In genomic region chr4:94208268-94208667, GRCh38 we compare ENCODE assay signal across 8 cellular contexts. TPM values are rescaled to one million over a fixed set of nuclear protein-coding genes. Genes with fewer than 3 reads are reported as not detected.
DNase-seq lines count a peak whose midpoint lies in the region; ATAC-seq, FAIRE-seq and TF ChIP-seq lines count a peak whose summit lies in the region.

No MANE protein-coding gene starts in this region.

- H3K9me3 ChIP-seq in Peyer's patch (no peaks in the 10 kb centered on the region), esophagus squamous epithelium (no peaks in the 10 kb centered on the region), psoas muscle (no peaks in the 10 kb centered on the region)

- H3K36me3 ChIP-seq in Peyer's patch (peaks cover 0 to 16% (median 0%) of the 10 kb centered on the region in 3 donors), esophagus squamous epithelium (peaks cover 0 to 36% (median 6%) of the 10 kb centered on the region in 3 donors), psoas muscle (ENCODE audit: insufficient read depth in 1 of 2, low read depth in 1 of 2) (peaks cover 0 to 48% of the 10 kb centered on the region in 2 donors)

- ATAC-seq in psoas muscle = peak in 1 of 4 donors; percentile 2
- no peak for ATAC-seq in GM21528 (IDR thresholded peaks at IDR 0.05; ENCODE audit: low FRiP score, unreplicated experiment)

- H3K27ac ChIP-seq in Peyer's patch (peak overlapping the region; percentile 73 to 91 (median 84)), esophagus squamous epithelium (peak overlapping the region; percentile 86 to 94 (median 90)), psoas muscle (peak overlapping the region; percentile 96)

- DNase-seq in GM12891 (ENCODE audit: insufficient read length, low spot score) = no peak
- no peak for DNase-seq in Peyer's patch
- no peak for DNase-seq in esophagus squamous epithelium (lab: John Stamatoyannopoulos, UW)
- no peak for DNase-seq in psoas muscle
- no peak for DNase-seq in globus pallidus (ENCODE audit: low spot score)
- no peak for DNase-seq in NCI-H187 treated with DMSO at 0.1 percent for 48 hours (lab: John Stamatoyannopoulos, UW)
- DNase-seq in NCI-H345 (lab: John Stamatoyannopoulos, UW) = no peak

- intact Hi-C loops in esophagus squamous epithelium (cut with DNase I) = no loop called here
- intact Hi-C loops in psoas muscle (cut with DNase I) = no loop called here

- TF ChIP-seq CTCF in Peyer's patch (IDR thresholded peaks at IDR 0.05) = no peak
- TF ChIP-seq CTCF in esophagus squamous epithelium (IDR thresholded peaks at IDR 0.05) = no peak
- no peak for TF ChIP-seq CTCF in psoas muscle (IDR thresholded peaks at IDR 0.05)

- peaks cover 0 to 16% (median 3%) of the 10 kb centered on the region in 4 donors for H3K4me1 ChIP-seq in Peyer's patch
- peaks cover 0 to 37% (median 15%) of the 10 kb centered on the region in 3 donors for H3K4me1 ChIP-seq in esophagus squamous epithelium
- peaks cover 18% of the 10 kb centered on the region for H3K4me1 ChIP-seq in psoas muscle

- H3K4me3 ChIP-seq in Peyer's patch = peak overlapping the region; percentile 65 to 78 (median 70)
- H3K4me3 ChIP-seq in esophagus squamous epithelium = peak overlapping the region; percentile 65 to 89 (median 78)
- H3K4me3 ChIP-seq in psoas muscle = peak overlapping the region; percentile 87

- FAIRE-seq in GM12891 (lab: Jason Lieb, UNC) = no peak

- H3K27me3 ChIP-seq in Peyer's patch = no peaks in the 10 kb centered on the region
- H3K27me3 ChIP-seq in esophagus squamous epithelium = no peaks in the 10 kb centered on the region
- peaks cover 0 to 2% (median 0%) of the 10 kb centered on the region in 3 donors for H3K27me3 ChIP-seq in psoas muscle (ENCODE audit: insufficient read depth in 3 of 3, low read length in 2 of 3)

- WGBS in esophagus squamous epithelium, 2 donors = 5 to 9% methylated on average over 5 of the region's 5 CpGs
- WGBS in psoas muscle, 3 donors = 12 to 14% (median 12%) methylated on average over 5 of the region's 5 CpGs

- TF ChIP-seq POLR2A in GM12891 (IDR thresholded peaks at IDR 0.05; ENCODE audit: low read depth, low read length) (no peak), Peyer's patch (IDR thresholded peaks at IDR 0.05) (no peak), esophagus squamous epithelium (IDR thresholded peaks at IDR 0.05) (no peak)

TF ChIP-seq in GM12891, 5 proteins besides CTCF, POLR2A, EP300 and RAD21:
- TF ChIP-seq POU2F2 (IDR thresholded peaks at IDR 0.05; ENCODE audit: low read depth, low read length) (no peak), POLR2AphosphoS5 (IDR thresholded peaks at IDR 0.05; ENCODE audit: low read depth, low read length) (no peak), PAX5 (IDR thresholded peaks at IDR 0.05; ENCODE audit: insufficient read depth, low read length, severe bottlenecking) (no peak), TAF1 (IDR thresholded peaks at IDR 0.05; ENCODE audit: low read depth, low read length) (no peak), SPI1 (IDR thresholded peaks at IDR 0.05; ENCODE audit: low read depth, low read length) (peak; percentile 25; the same call in 1 of the 2 replicates)

RNA-seq across cellular contexts. Expression of gene SMARCAD1, which starts 0.6 kb away (rescaled TPM):
- 10.6 TPM for polyA plus RNA-seq in GM12891 (2012; ENCODE audit: low read depth, missing spikeins)
- total RNA-seq in Peyer's patch (10 to 100 TPM; 15.6 to 27.2 (median 20.2) TPM), esophagus squamous epithelium (10 to 100 TPM; 13.2 to 26.7 (median 20.8) TPM), psoas muscle (10 to 100 TPM in 1 of 4 donors, 1 to 10 TPM in 3; 7.9 to 10.5 (median 8.8) TPM)
- 1 to 10 TPM; 5.0 to 9.3 (median 8.1) TPM for polyA plus RNA-seq in psoas muscle
